26 cellular contexts compared by ENCODE assay signal in the genomic region with DNA sequence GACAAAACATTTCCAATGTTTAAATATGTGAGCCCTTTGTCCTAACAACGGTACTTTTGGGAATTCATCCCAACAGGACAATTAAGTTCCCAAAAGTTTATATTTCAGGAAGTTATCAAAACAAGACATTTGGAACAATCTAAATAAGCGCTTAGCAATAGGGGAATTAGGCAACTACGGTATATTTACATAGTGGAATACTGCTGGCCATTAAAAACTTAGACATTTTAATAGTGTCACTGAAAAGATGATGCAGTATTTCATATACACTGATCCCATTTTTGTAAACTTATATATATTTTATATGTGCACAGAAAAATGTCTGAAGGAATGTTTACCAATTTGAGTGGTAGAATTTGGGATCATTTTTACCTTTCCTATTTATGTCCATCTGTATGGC.
"Had no signal": no experiment of that assay in that cellular context is flagged by ENCODE, and none has a peak within 500 bp of the region (broad histone marks: within the 10 kb centered on the region; RNA-seq: fewer than 3 reads in every experiment).

No MANE protein-coding gene starts in this region.

- H3K27me3 Mint-ChIP-seq: naive B cell; progenitor cell of endocrine pancreas; stimulated activated memory B cell treated with anti-CD40 and anti-IgM and Interleukin-4, amounts not matched to agents 10 μg/mL and 1 μg/mL and 100 μg/mL, for 72 hours; stimulated activated naive CD8-positive, alpha-beta T cell treated with anti-CD3 and anti-CD28 coated beads, Interleukin-15, amount 100 ng/mL, for 72 hours; type B pancreatic cell had no signal

- H3K27ac Mint-ChIP-seq: mesothelial cell of epicardium; natural killer cell; stimulated activated memory B cell treated with anti-CD40 and anti-IgM and Interleukin-4, amounts not matched to agents 10 μg/mL and 1 μg/mL and 100 μg/mL, for 72 hours; stimulated activated naive CD8-positive, alpha-beta T cell treated with anti-CD3 and anti-CD28 coated beads, Interleukin-15, amount 100 ng/mL, for 72 hours; type B pancreatic cell had no signal

- H3K4me1 ChIP-seq: left lung, tibial nerve, vagina had no signal

- H3K27me3 ChIP-seq: left lung, ovary, sigmoid colon, tibial nerve, vagina had no signal

- DNase-seq: hippocampal formation; kidney glomerular epithelial cell; left cardiac atrium; left lung; mesendoderm; naive B cell; natural killer cell; ovary; retina; right cardiac atrium; sigmoid colon; small intestine; stimulated activated CD4-positive, alpha-beta T cell treated with anti-CD3 and anti-CD28 coated beads, Interleukin-1b, Interleukin-23, amount 100 ng/mL, for 48 hours; stimulated activated CD4-positive, alpha-beta T cell treated with anti-CD3 and anti-CD28 coated beads, Interleukin-2, amount 100 ng/mL, for 48 hours; stimulated activated CD4-positive, alpha-beta T cell treated with anti-CD3 and anti-CD28 coated beads, Interleukin-4, amount 100 ng/mL, for 4 hours; stimulated activated CD8-positive, alpha-beta memory T cell treated with anti-CD3 and anti-CD28 coated beads, Interleukin-4, amount 100 ng/mL, for 48 hours; stimulated activated naive CD4-positive, alpha-beta T cell treated with Interleukin-2 at 50 U/mL for 16 hours; stimulated activated naive CD8-positive, alpha-beta T cell treated with anti-CD3 and anti-CD28 coated beads, Interleukin-15, amount 100 ng/mL, for 72 hours; substantia nigra had no signal

- H3K4me3 ChIP-seq: left lung, lung, ovary, sigmoid colon, tibial nerve, vagina had no signal

- H3K9me3 Mint-ChIP-seq: mesothelial cell of epicardium; naive B cell; natural killer cell; stimulated activated memory B cell treated with anti-CD40 and anti-IgM and Interleukin-4, amounts not matched to agents 10 μg/mL and 1 μg/mL and 100 μg/mL, for 72 hours; stimulated activated naive CD8-positive, alpha-beta T cell treated with anti-CD3 and anti-CD28 coated beads, Interleukin-15, amount 100 ng/mL, for 72 hours; type B pancreatic cell had no signal

- H3K4me3 Mint-ChIP-seq: mesothelial cell of epicardium; naive B cell; natural killer cell; stimulated activated memory B cell treated with anti-CD40 and anti-IgM and Interleukin-4, amounts not matched to agents 10 μg/mL and 1 μg/mL and 100 μg/mL, for 72 hours; stimulated activated naive CD8-positive, alpha-beta T cell treated with anti-CD3 and anti-CD28 coated beads, Interleukin-15, amount 100 ng/mL, for 72 hours; type B pancreatic cell had no signal

- H3K9me3 ChIP-seq: left lung, ovary, sigmoid colon, tibial nerve, vagina had no signal

- H3K27ac ChIP-seq: left lung, ovary, sigmoid colon, tibial nerve, vagina had no signal

- H3K36me3 ChIP-seq: ovary had no signal

- H3K4me1 Mint-ChIP-seq: mesothelial cell of epicardium had no signal

- ATAC-seq: left cardiac atrium; left lung; natural killer cell; right cardiac atrium; stimulated activated memory B cell treated with anti-CD40 and anti-IgM and Interleukin-4, amounts not matched to agents 10 μg/mL and 1 μg/mL and 100 μg/mL, for 72 hours; stimulated activated naive CD8-positive, alpha-beta T cell treated with anti-CD3 and anti-CD28 coated beads, Interleukin-15, amount 100 ng/mL, for 72 hours had no signal
